In genomic region chr7:56046728-56047445, GRCh38 we compare ENCODE assay signal across 1 cellular context.
TF ChIP-seq lines count a peak whose summit lies in the region.

No MANE protein-coding gene starts in this region.

TF ChIP-seq in endothelial cell of umbilical vein, 7 proteins besides CTCF, POLR2A, EP300 and RAD21:
- no peak for TF ChIP-seq EZH2 (IDR thresholded peaks at IDR 0.05; ENCODE audit: borderline replicate concordance, low read depth, low read length, severe bottlenecking)
- TF ChIP-seq JUN (IDR thresholded peaks at IDR 0.05; ENCODE audit: borderline replicate concordance, insufficient read depth, insufficient read length, low read depth) = peak; percentile 19
- TF ChIP-seq POLR2AphosphoS5 (IDR thresholded peaks at IDR 0.05; ENCODE audit: insufficient read depth, low read depth, low read length) = peak; percentile 86
- no peak for TF ChIP-seq FOS (IDR thresholded peaks at IDR 0.05; ENCODE audit: borderline replicate concordance, insufficient read depth, low read length)
- no peak for TF ChIP-seq MYC (IDR thresholded peaks at IDR 0.05; ENCODE audit: low read depth, low read length)
- peak; percentile 78 for TF ChIP-seq GATA2 (IDR thresholded peaks at IDR 0.05; ENCODE audit: insufficient read depth, insufficient read length, low read depth, low read length)
- TF ChIP-seq MAX (IDR thresholded peaks at IDR 0.05; ENCODE audit: insufficient read depth, insufficient read length) = no peak
TF ChIP-seq in endothelial cell of umbilical vein: peak in this region for 3.
